8 cellular contexts compared by ENCODE assay signal in genomic region chr13:81171065-81171647, GRCh38.
DNase-seq lines count a peak whose midpoint lies in the region; ATAC-seq, FAIRE-seq and TF ChIP-seq lines count a peak whose summit lies in the region.

No MANE protein-coding gene starts in this region.

- peaks cover 20% of the 10 kb centered on the region for H3K27me3 Mint-ChIP-seq in osteocyte (ENCODE audit: unreplicated experiment)

- H3F3A ChIP-seq in GM23248 (ENCODE audit: insufficient read depth), result no peaks in the 10 kb centered on the region

- H4K20me1 ChIP-seq in GM23248 (ENCODE audit: insufficient read depth), result no peaks in the 10 kb centered on the region

- no peak overlapping the region for H3K4me3 Mint-ChIP-seq in osteocyte (ENCODE audit: unreplicated experiment)

- H3K79me2 ChIP-seq in GM23248 (ENCODE audit: insufficient read depth), result no peaks in the 10 kb centered on the region

- FAIRE-seq in colon (lab: Jason Lieb, UNC), result peak; percentile 60

- no peaks in the 10 kb centered on the region for H3K9me2 ChIP-seq in GM23248 (ENCODE audit: insufficient read depth)

- in situ Hi-C loops in GM23248 (cut with MboI), result no loop called here

- H3K27ac Mint-ChIP-seq in osteocyte (ENCODE audit: unreplicated experiment), result no peak overlapping the region

- DNase-seq in DMS153 treated with DMSO at 0.1 percent for 48 hours (lab: John Stamatoyannopoulos, UW; ENCODE audit: unreplicated experiment) (peak; percentile 27), GM23248 (peak; percentile 24), NCI-H2107 (lab: John Stamatoyannopoulos, UW) (peak; percentile 11), osteocyte (ENCODE audit: extremely low spot score, unreplicated experiment) (no peak), substantia nigra (lab: John Stamatoyannopoulos, UW) (no peak)
- no peak for DNase-seq in stimulated activated CD4-positive, alpha-beta T cell treated with anti-CD3 and anti-CD28 coated beads, Interleukin-4, amount 100 ng/mL, for 4 hours

- H3K9ac ChIP-seq in GM23248, result no peak overlapping the region

- H2AFZ ChIP-seq in GM23248, result peak overlapping the region; percentile 9; the same call in 1 of the 2 replicates

- H3K4me1 ChIP-seq in GM23248 (ENCODE audit: insufficient read depth), result no peaks in the 10 kb centered on the region

- H3K4me3 ChIP-seq in GM23248, result no peak overlapping the region

- H3K4me1 Mint-ChIP-seq in osteocyte (ENCODE audit: unreplicated experiment), result no peaks in the 10 kb centered on the region

- H3K36me3 ChIP-seq in GM23248 (ENCODE audit: low read depth), result no peaks in the 10 kb centered on the region

- TF ChIP-seq CTCF in osteocyte (IDR thresholded peaks at IDR 0.05), result peak; percentile 71

- no peaks in the 10 kb centered on the region for H3K36me3 Mint-ChIP-seq in osteocyte (ENCODE audit: unreplicated experiment)

- H3K9me3 ChIP-seq in GM23248 (ENCODE audit: low read depth), result no peaks in the 10 kb centered on the region

- no peak overlapping the region for H3K4me2 ChIP-seq in GM23248 (ENCODE audit: unreplicated experiment)

- H3K27ac ChIP-seq in GM23248, result no peak overlapping the region
- H3K27ac ChIP-seq in substantia nigra (ENCODE audit: low read depth, low read length, poor library complexity, severe bottlenecking), result no peak overlapping the region

- ATAC-seq in esophagus mucosa, result no peak

- no peaks in the 10 kb centered on the region for H3K27me3 ChIP-seq in GM23248 (replicated peaks; ENCODE audit: insufficient read depth)

- 0 to 2% methylated on average over 3 of the region's 3 CpGs for WGBS in GM23248 (ENCODE audit: low coverage in 1 of 2, low lambda C conversion rate in 2 of 2, missing lambda C conversion rate in 2 of 2), 2 experiments

- H3K9me3 Mint-ChIP-seq in osteocyte (ENCODE audit: unreplicated experiment), result no peaks in the 10 kb centered on the region

Comparison
In these comparisons a context has a peak if more than half of its experiments do, and no peak if none do; other contexts are left out.
1. DNase-seq: peak in DMS153 treated with DMSO at 0.1 percent for 48 hours (single experiment), GM23248 (single experiment) and NCI-H2107 (single experiment); none in osteocyte (single experiment), substantia nigra (0 of 49) and stimulated activated CD4-positive, alpha-beta T cell treated with anti-CD3 and anti-CD28 coated beads, Interleukin-4, amount 100 ng/mL, for 4 hours (0 of 2).